8 cellular contexts compared by ENCODE assay signal in genomic region chr16:29996773-29997250, GRCh38. TPM values are rescaled to one million over a fixed set of nuclear protein-coding genes. Genes with fewer than 3 reads are reported as not detected.
DNase-seq lines count a peak whose midpoint lies in the region; ATAC-seq and TF ChIP-seq lines count a peak whose summit lies in the region.

No MANE protein-coding gene starts in this region.

- BruUV-seq in PC-9 (replicated peaks; lab: Mats Ljungman, UMichigan) = no TSS peak

- no peaks in the 10 kb centered on the region for H4K20me1 ChIP-seq in PC-9 (ENCODE audit: insufficient read depth)

- H4K91ac ChIP-seq in trophoblast cell (ENCODE audit: low read depth, low read length) = peak overlapping the region; percentile 62

- POLR2A ChIA-PET in PC-9 (lab: Charles Lee; ENCODE audit: unreplicated experiment) = no interaction called here

- no peak overlapping the region for H3K27ac ChIP-seq in PC-9
- peak overlapping the region in 1 of 2 donors; percentile 78 for H3K27ac ChIP-seq in esophagus (ENCODE audit: low read depth in 2 of 2, low read length in 1 of 2)
- H3K27ac ChIP-seq in trophoblast cell (ENCODE audit: low read depth, low read length) = no peak overlapping the region

- H4K8ac ChIP-seq in trophoblast cell (ENCODE audit: low read depth, low read length) = peak overlapping the region; percentile 87

- peaks cover 11% of the 10 kb centered on the region for H3K79me1 ChIP-seq in trophoblast cell (ENCODE audit: low read length)

- H3K4ac ChIP-seq in trophoblast cell (ENCODE audit: low read depth, low read length) = peak overlapping the region; percentile 52

- intact Hi-C loops in PC-9 (cut with micrococcal nuclease; ENCODE audit: unreplicated experiment) = loop anchor here (1.0 to 5.0 kb wide), 3 partner anchors 70 to 134 kb away; partner anchors contain the start of genes ASPHD1, CDIPT and KCTD13

- peak overlapping the region; percentile 20 for H3K9ac ChIP-seq in trophoblast cell (ENCODE audit: low read length)

- no peaks in the 10 kb centered on the region for H3K27me3 ChIP-seq in PC-9 (ENCODE audit: insufficient read depth, low read depth)
- H3K27me3 ChIP-seq in esophagus (ENCODE audit: control insufficient read depth in 1 of 2, insufficient read depth in 2 of 2, low read length in 2 of 2) = no peaks in the 10 kb centered on the region
- no peaks in the 10 kb centered on the region for H3K27me3 ChIP-seq in trophoblast cell (ENCODE audit: insufficient read depth, low read length)

- H2AFZ ChIP-seq in PC-9 = peak overlapping the region; percentile 99
- H2AFZ ChIP-seq in trophoblast cell (ENCODE audit: insufficient read depth, low read length, poor library complexity) = peak overlapping the region; percentile 71

- H2AK5ac ChIP-seq in trophoblast cell (ENCODE audit: low read length) = peak overlapping the region; percentile 34

- peaks cover 34% of the 10 kb centered on the region for H3F3A ChIP-seq in PC-9 (ENCODE audit: insufficient read depth, low read depth)

- peak overlapping the region; percentile 80 for H3K4me3 ChIP-seq in GM12864 (ENCODE audit: low read depth, low read length)
- peak overlapping the region; percentile 72 for H3K4me3 ChIP-seq in PC-9
- H3K4me3 ChIP-seq in esophagus (ENCODE audit: low read depth in 1 of 2, low read length in 2 of 2) = peak overlapping the region; percentile 68 to 77
- H3K4me3 ChIP-seq in trophoblast cell (ENCODE audit: low read depth, low read length) = peak overlapping the region; percentile 85

- H3K18ac ChIP-seq in trophoblast cell (ENCODE audit: low read length) = peak overlapping the region; percentile 76

- H3K4me1 ChIP-seq in PC-9 (replicated peaks; ENCODE audit: insufficient read depth) (peaks cover 25% of the 10 kb centered on the region), esophagus (ENCODE audit: control insufficient read depth in 2 of 2, insufficient read depth in 2 of 2, low read length in 1 of 2) (peaks cover 8% of the 10 kb centered on the region in 2 donors), trophoblast cell (ENCODE audit: control insufficient read depth in 1 of 2, insufficient read depth in 2 of 2, low read length in 2 of 2) (peaks cover 8 to 9% of the 10 kb centered on the region in 2 experiments)

- H3K36me3 ChIP-seq in PC-9 (ENCODE audit: low read depth) = no peaks in the 10 kb centered on the region
- H3K36me3 ChIP-seq in esophagus (ENCODE audit: control insufficient read depth in 2 of 2, insufficient read depth in 2 of 2, low read length in 1 of 2) = peaks cover 12 to 24% of the 10 kb centered on the region in 2 donors
- H3K36me3 ChIP-seq in trophoblast cell (ENCODE audit: control insufficient read depth in 1 of 2, insufficient read depth in 2 of 2, low read length in 2 of 2) = peaks cover 33 to 37% of the 10 kb centered on the region in 2 experiments

- no peak overlapping the region for H2BK12ac ChIP-seq in trophoblast cell (ENCODE audit: low read length)

- DNase-seq in GM12864 (ENCODE audit: low read depth) = no peak
- DNase-seq in PC-9 = no peak
- no peak for DNase-seq in trophoblast cell
- no peak for DNase-seq in NOMO-1 treated with dmso at 0.1 percent for 144 hours (lab: John Stamatoyannopoulos, UW; ENCODE audit: unreplicated experiment)
- no peak for DNase-seq in DMS79 (lab: John Stamatoyannopoulos, UW)

- ATAC-seq in GM18907 (IDR thresholded peaks at IDR 0.05; ENCODE audit: unreplicated experiment) (no peak), GM21515 (IDR thresholded peaks at IDR 0.05; ENCODE audit: unreplicated experiment) (no peak)

- H3K14ac ChIP-seq in trophoblast cell (ENCODE audit: low read length) = peak overlapping the region; percentile 78

- H3K79me2 ChIP-seq in PC-9 (ENCODE audit: low read depth) (peaks cover 11% of the 10 kb centered on the region), trophoblast cell (ENCODE audit: control insufficient read depth, insufficient read depth, low read length, poor library complexity) (peaks cover 7% of the 10 kb centered on the region)

- peak overlapping the region; percentile 84 for H4K12ac ChIP-seq in trophoblast cell (ENCODE audit: low read depth, low read length)

- no peaks in the 10 kb centered on the region for H3K9me3 ChIP-seq in PC-9 (ENCODE audit: insufficient read depth, low read depth)
- no peaks in the 10 kb centered on the region for H3K9me3 ChIP-seq in esophagus (ENCODE audit: control insufficient read depth in 2 of 2, insufficient read depth in 1 of 2, low read depth in 1 of 2, low read length in 1 of 2)
- H3K9me3 ChIP-seq in trophoblast cell (ENCODE audit: insufficient read depth, low read depth, low read length) = no peaks in the 10 kb centered on the region

- H2BK5ac ChIP-seq in trophoblast cell (ENCODE audit: low read depth, low read length, poor library complexity) = no peak overlapping the region

- H2BK120ac ChIP-seq in trophoblast cell (ENCODE audit: insufficient read depth, low read length, poor library complexity) = no peak overlapping the region

- H3K9me2 ChIP-seq in PC-9 (ENCODE audit: insufficient read depth) = no peaks in the 10 kb centered on the region

- WGBS in esophagus, 2 donors = 18 to 22% methylated on average over 8 of the region's 8 CpGs
- no CpG with 5 or more reads among the region's 8 CpGs for WGBS in trophoblast cell (ENCODE audit: extremely low coverage, insufficient coverage, insufficient read length)

- peak overlapping the region; percentile 78 for H3K4me2 ChIP-seq in PC-9
- H3K4me2 ChIP-seq in trophoblast cell (ENCODE audit: low read length) = peak overlapping the region; percentile 62

- CTCF ChIA-PET in PC-9 (lab: Charles Lee) = no interaction called here

- TF ChIP-seq CTCF in GM12864 (IDR thresholded peaks at IDR 0.05; ENCODE audit: low read depth, low read length, missing control alignments) (no peak), PC-9 (conservative IDR thresholded peaks at IDR 0.05) (no peak)

- no peak overlapping the region for H3K23ac ChIP-seq in trophoblast cell (ENCODE audit: low read length)

RNA-seq across cellular contexts. Expression of gene INO80E, which starts 0.8 kb away (rescaled TPM):
- total RNA-seq in PC-9 (2021) = 102 TPM in 2 replicates
- polyA plus RNA-seq in esophagus = 10 to 100 TPM; 46.4 to 82.1 TPM
- 47.0 and 48.1 TPM in 2 replicates for polyA plus RNA-seq in trophoblast cell (2013)

RNA-seq across cellular contexts. Expression of gene HIRIP3, which starts 1.4 kb away (rescaled TPM):
- 27.0 and 27.3 TPM in 2 replicates for total RNA-seq in PC-9 (2021)
- polyA plus RNA-seq in esophagus = 1 to 10 TPM; 6.3 to 9.7 TPM
- 8.1 and 9.7 TPM in 2 replicates for polyA plus RNA-seq in trophoblast cell (2013)

RNA-seq across cellular contexts. Expression of gene DOC2A, which starts 14.0 kb away (rescaled TPM):
- 11.0 and 11.3 TPM in 2 replicates for total RNA-seq in PC-9 (2021)
- polyA plus RNA-seq in esophagus = 1 to 10 TPM in 1 of 2 donors, under 1 TPM in 1; 0.69 to 3.0 TPM
- polyA plus RNA-seq in trophoblast cell (2013) = 0.57 and 0.79 TPM in 2 replicates

RNA-seq across cellular contexts. Expression of gene TAOK2, which starts 23.1 kb away (rescaled TPM):
- total RNA-seq in PC-9 (2021) = 76.6 and 82.9 TPM in 2 replicates
- 10 to 100 TPM; 15.6 to 30.2 TPM for polyA plus RNA-seq in esophagus
- polyA plus RNA-seq in trophoblast cell (2013) = 29.9 and 31.4 TPM in 2 replicates

RNA-seq across cellular contexts. Expression of gene C16orf92, which starts 26.2 kb away (rescaled TPM):
- total RNA-seq in PC-9 (2021) = not detected in 2 replicates
- polyA plus RNA-seq in esophagus = not detected
- polyA plus RNA-seq in trophoblast cell (2013) = not detected in 2 replicates
